Comparison of ENCODE assay signal across 17 cellular contexts in genomic region chr21:28339403-28339802, GRCh38.
"Had no signal": no experiment of that assay in that cellular context is flagged by ENCODE, and none has a peak within 500 bp of the region (broad histone marks: within the 10 kb centered on the region; RNA-seq: fewer than 3 reads in every experiment).

No MANE protein-coding gene starts in this region.

- H3K4me3 Mint-ChIP-seq: activated CD8-positive, alpha-beta T cell treated with anti-CD3 and anti-CD28 coated beads, Interleukin-2, amount 10 ng/mL, durations not matched to agents 7 days and 5 days; memory B cell; naive thymus-derived CD8-positive, alpha-beta T cell; stimulated activated naive CD8-positive, alpha-beta T cell treated with anti-CD3 and anti-CD28 coated beads, Interleukin-15, amount 100 ng/mL, for 72 hours; WTC11 had no signal

- H3K9me3 ChIP-seq: colonic mucosa, testis, upper lobe of left lung had no signal

- H3K27ac Mint-ChIP-seq: activated CD8-positive, alpha-beta T cell treated with anti-CD3 and anti-CD28 coated beads, Interleukin-2, amount 10 ng/mL, durations not matched to agents 7 days and 5 days; activated naive CD4-positive, alpha-beta T cell treated with anti-CD3 and anti-CD28 coated beads, Interleukin-2, amount 50 U/mL, for 72 hours; memory B cell; naive thymus-derived CD8-positive, alpha-beta T cell; stimulated activated naive CD8-positive, alpha-beta T cell treated with anti-CD3 and anti-CD28 coated beads, Interleukin-15, amount 100 ng/mL, for 72 hours; WTC11 had no signal

- DNase-seq: activated CD4-positive, alpha-beta T cell treated with anti-CD3 and anti-CD28 coated beads for 48 hours; activated CD8-positive, alpha-beta memory T cell treated with anti-CD3 and anti-CD28 coated beads, Interleukin-2, amount 50 U/mL, for 4 hours; activated CD8-positive, alpha-beta T cell treated with anti-CD3 and anti-CD28 coated beads, Interleukin-2, amount 10 ng/mL, durations not matched to agents 7 days and 5 days; activated effector memory CD4-positive, alpha-beta T cell treated with anti-CD3 and anti-CD28 coated beads, Interleukin-2, amount 50 U/mL, for 16 hours; activated T-cell treated with anti-CD3 and anti-CD28 coated beads, Interleukin-2, amount 50 U/mL, for 48 hours; central memory CD4-positive, alpha-beta T cell; colonic mucosa; effector CD8-positive, alpha-beta T cell; naive thymus-derived CD8-positive, alpha-beta T cell; posterior cingulate gyrus; stimulated activated naive CD8-positive, alpha-beta T cell treated with anti-CD3 and anti-CD28 coated beads, Interleukin-15, amount 100 ng/mL, for 72 hours; testis; upper lobe of left lung had no signal

- H3K4me1 ChIP-seq: colonic mucosa, testis had no signal

- H3K4me1 Mint-ChIP-seq: memory B cell; naive thymus-derived CD8-positive, alpha-beta T cell; stimulated activated naive CD8-positive, alpha-beta T cell treated with anti-CD3 and anti-CD28 coated beads, Interleukin-15, amount 100 ng/mL, for 72 hours had no signal

- H3K9me3 Mint-ChIP-seq: activated naive CD4-positive, alpha-beta T cell treated with anti-CD3 and anti-CD28 coated beads, Interleukin-2, amount 50 U/mL, for 72 hours; memory B cell; naive thymus-derived CD8-positive, alpha-beta T cell; stimulated activated naive CD8-positive, alpha-beta T cell treated with anti-CD3 and anti-CD28 coated beads, Interleukin-15, amount 100 ng/mL, for 72 hours had no signal

- H3K36me3 Mint-ChIP-seq: activated naive CD4-positive, alpha-beta T cell treated with anti-CD3 and anti-CD28 coated beads, Interleukin-2, amount 50 U/mL, for 72 hours; memory B cell; naive thymus-derived CD8-positive, alpha-beta T cell; WTC11 had no signal

- H3K27me3 ChIP-seq: colonic mucosa, testis, upper lobe of left lung had no signal

- H3K4me3 ChIP-seq: colonic mucosa, smooth muscle cell, testis, upper lobe of left lung had no signal

- H3K36me3 ChIP-seq: colonic mucosa, upper lobe of left lung had no signal

- H3K27ac ChIP-seq: colonic mucosa, testis had no signal

- H3K27me3 Mint-ChIP-seq: memory B cell; stimulated activated naive CD8-positive, alpha-beta T cell treated with anti-CD3 and anti-CD28 coated beads, Interleukin-15, amount 100 ng/mL, for 72 hours had no signal

- ATAC-seq: activated CD8-positive, alpha-beta T cell treated with anti-CD3 and anti-CD28 coated beads, Interleukin-2, amount 10 ng/mL, durations not matched to agents 7 days and 5 days; activated naive CD4-positive, alpha-beta T cell treated with anti-CD3 and anti-CD28 coated beads, Interleukin-2, amount 50 U/mL, for 72 hours; naive thymus-derived CD8-positive, alpha-beta T cell; stimulated activated naive CD8-positive, alpha-beta T cell treated with anti-CD3 and anti-CD28 coated beads, Interleukin-15, amount 100 ng/mL, for 72 hours; WTC11 had no signal
